In genomic region chr17:36144014-36144413, GRCh38 we compare ENCODE assay signal across 24 cellular contexts. TPM values are rescaled to one million over a fixed set of nuclear protein-coding genes. Genes with fewer than 3 reads are reported as not detected.
"Had no signal": no experiment of that assay in that cellular context is flagged by ENCODE, and none has a peak within 500 bp of the region (broad histone marks: within the 10 kb centered on the region; RNA-seq: fewer than 3 reads in every experiment).

No MANE protein-coding gene starts in this region.

- H3K9me3 Mint-ChIP-seq: activated CD4-positive, alpha-beta T cell treated with anti-CD3 and anti-CD28 coated beads, Interleukin-2, amount 10 ng/mL, durations not matched to agents 7 days and 5 days; activated CD8-positive, alpha-beta T cell treated with anti-CD3 and anti-CD28 coated beads for 36 hours; activated T-helper 1 cell treated with anti-CD3 and anti-CD28 coated beads, Interleukin-12 subunit alpha, Interleukin-12 subunit beta, Interleukin-2, Interleukin-4 antibody, amounts not matched to agents 30 ng/mL and 10 ng/mL and 1 ng/mL, durations not matched to agents 14 hours and 24 hours and 36 hours; nephron progenitor cell; T-helper 1 cell treated with Interleukin-12 subunit alpha and Interleukin-12 subunit beta and Interleukin-4 antibody, amounts not matched to agents 30 μg/mL and 1 μg/mL, for 36 hours had no signal

- ATAC-seq: activated CD8-positive, alpha-beta T cell treated with anti-CD3 and anti-CD28 coated beads for 36 hours; body of pancreas; left lobe of liver; pancreas; psoas muscle; stimulated activated naive CD8-positive, alpha-beta T cell treated with anti-CD3 and anti-CD28 coated beads, Interleukin-15, Interleukin-2, amounts not matched to agents 100 U/mL and 50 U/mL, for 24 hours had no signal

- H3K27ac Mint-ChIP-seq: activated CD4-positive, alpha-beta T cell treated with anti-CD3 and anti-CD28 coated beads, Interleukin-2, amount 10 ng/mL, durations not matched to agents 7 days and 5 days; activated CD8-positive, alpha-beta T cell treated with anti-CD3 and anti-CD28 coated beads for 36 hours; activated T-helper 1 cell treated with anti-CD3 and anti-CD28 coated beads, Interleukin-12 subunit alpha, Interleukin-12 subunit beta, Interleukin-2, Interleukin-4 antibody, amounts not matched to agents 30 ng/mL and 10 ng/mL and 1 ng/mL, durations not matched to agents 14 hours and 24 hours and 36 hours; nephron progenitor cell; T-helper 1 cell treated with Interleukin-12 subunit alpha and Interleukin-12 subunit beta and Interleukin-4 antibody, amounts not matched to agents 30 μg/mL and 1 μg/mL, for 36 hours had no signal

- H3K27ac ChIP-seq: body of pancreas, cardiac muscle cell, pancreas, psoas muscle, right atrium auricular region, upper lobe of left lung had no signal

- H3K4me1 Mint-ChIP-seq: activated CD4-positive, alpha-beta T cell treated with anti-CD3 and anti-CD28 coated beads, Interleukin-2, amount 10 ng/mL, durations not matched to agents 7 days and 5 days had no signal

- H3K27me3 ChIP-seq: body of pancreas, pancreas, right atrium auricular region, upper lobe of left lung had no signal

- H3K4me1 ChIP-seq: body of pancreas, pancreas, psoas muscle, right atrium auricular region had no signal

- DNase-seq: activated CD4-positive, alpha-beta T cell treated with anti-CD3 and anti-CD28 coated beads, Interleukin-2, amount 10 ng/mL, durations not matched to agents 7 days and 5 days; activated CD8-positive, alpha-beta T cell treated with anti-CD3 and anti-CD28 coated beads for 36 hours; activated gamma-delta T cell; activated naive CD4-positive, alpha-beta T cell treated with anti-CD3 and anti-CD28 coated beads, Interleukin-2, amount 50 U/mL, for 16 hours; anterior cingulate cortex; body of pancreas; effector CD4-positive, alpha-beta T cell; foreskin melanocyte; midbrain; nephron progenitor cell; pancreas; psoas muscle; stimulated activated CD4-positive, alpha-beta T cell treated with anti-CD3 and anti-CD28 coated beads, Interleukin-4, amount 100 ng/mL, for 24 hours; stimulated activated naive CD8-positive, alpha-beta T cell treated with anti-CD3 and anti-CD28 coated beads, Interleukin-15, Interleukin-2, amounts not matched to agents 100 U/mL and 50 U/mL, for 24 hours; T1000; upper lobe of left lung had no signal

- H3K4me3 ChIP-seq: body of pancreas, cardiac muscle cell, pancreas, psoas muscle, right atrium auricular region, upper lobe of left lung had no signal

- H3K36me3 ChIP-seq: cardiac muscle cell, pancreas, right atrium auricular region, upper lobe of left lung had no signal

- H3K4me3 Mint-ChIP-seq: activated CD4-positive, alpha-beta T cell treated with anti-CD3 and anti-CD28 coated beads, Interleukin-2, amount 10 ng/mL, durations not matched to agents 7 days and 5 days; activated CD8-positive, alpha-beta T cell treated with anti-CD3 and anti-CD28 coated beads for 36 hours; activated T-helper 1 cell treated with anti-CD3 and anti-CD28 coated beads, Interleukin-12 subunit alpha, Interleukin-12 subunit beta, Interleukin-2, Interleukin-4 antibody, amounts not matched to agents 30 ng/mL and 10 ng/mL and 1 ng/mL, durations not matched to agents 14 hours and 24 hours and 36 hours; nephron progenitor cell; T-helper 1 cell treated with Interleukin-12 subunit alpha and Interleukin-12 subunit beta and Interleukin-4 antibody, amounts not matched to agents 30 μg/mL and 1 μg/mL, for 36 hours had no signal

- H3K9me3 ChIP-seq: body of pancreas, pancreas, psoas muscle, right atrium auricular region, upper lobe of left lung had no signal

RNA-seq across cellular contexts. Expression of gene TBC1D3B, which starts 32.4 kb away (rescaled TPM):
- total RNA-seq: body of pancreas, kidney epithelial cell, right atrium auricular region had no signal

RNA-seq across cellular contexts. Expression of gene CCL4, which starts 40.4 kb away (rescaled TPM):
- total RNA-seq: body of pancreas, cardiac muscle cell, chondrocyte, kidney epithelial cell, lung microvascular endothelial cell had no signal
- polyA plus RNA-seq: cardiac muscle cell had no signal

RNA-seq across cellular contexts. Expression of gene CCL3L1, which starts 52.5 kb away (rescaled TPM):
- total RNA-seq: activated CD4-positive, alpha-beta T cell treated with anti-CD3 and anti-CD28 coated beads, Interleukin-2, amount 10 ng/mL, durations not matched to agents 7 days and 5 days; cardiac muscle cell; chondrocyte; kidney epithelial cell; lung microvascular endothelial cell; right atrium auricular region had no signal
- polyA plus RNA-seq: psoas muscle had no signal

RNA-seq across cellular contexts. Expression of gene CCL3, which starts 54.1 kb away (rescaled TPM):
- total RNA-seq: body of pancreas, cardiac muscle cell, chondrocyte, lung microvascular endothelial cell had no signal
- polyA plus RNA-seq: cardiac muscle cell had no signal
